ENCODE assay signal across 21 cellular contexts in the genomic region with DNA sequence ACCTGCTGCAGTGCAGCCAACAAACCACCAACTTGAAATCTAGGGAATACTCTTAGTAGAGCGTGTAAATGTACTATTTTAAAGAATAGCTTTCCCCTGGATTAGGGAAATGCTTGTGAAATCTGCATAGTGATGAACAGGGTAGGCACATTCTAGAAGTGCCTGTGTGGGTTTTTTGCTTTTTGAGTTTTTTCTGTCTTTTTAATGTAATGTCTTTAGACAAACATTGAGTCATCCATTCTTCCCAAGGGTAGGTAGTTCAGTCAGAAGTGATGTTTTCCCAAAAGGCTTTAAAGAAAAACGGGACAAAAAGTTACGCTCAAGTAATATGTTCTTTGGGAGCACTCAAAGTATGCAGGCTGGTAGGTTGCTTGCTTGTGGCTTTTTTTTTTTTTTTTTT.
"Had no signal": no experiment of that assay in that cellular context is flagged by ENCODE, and none has a peak within 500 bp of the region (broad histone marks: within the 10 kb centered on the region; RNA-seq: fewer than 3 reads in every experiment).

No MANE protein-coding gene starts in this region.

- H3K36me3 ChIP-seq: ascending aorta, lower lobe of right lung, neutrophil, prostate gland, thyroid gland had no signal

- FAIRE-seq: urothelium cell line had no signal

- H3K27me3 ChIP-seq: ascending aorta, neutrophil, thyroid gland had no signal

- H3K27ac ChIP-seq: ascending aorta, coronary artery, epithelial cell of prostate, lower lobe of right lung, neutrophil, prostate gland, thyroid gland had no signal

- H3K36me3 Mint-ChIP-seq: activated naive CD8-positive, alpha-beta T cell treated with anti-CD3 and anti-CD28 coated beads, Interleukin-2, amount 10 ng/mL, durations not matched to agents 7 days and 5 days; T-cell had no signal

- H3K4me1 Mint-ChIP-seq: activated CD4-positive, alpha-beta memory T cell treated with anti-CD3 and anti-CD28 coated beads, Interleukin-2, amount 10 ng/mL, durations not matched to agents 7 days and 5 days; activated naive CD8-positive, alpha-beta T cell treated with anti-CD3 and anti-CD28 coated beads, Interleukin-2, amount 10 ng/mL, durations not matched to agents 7 days and 5 days; naive thymus-derived CD4-positive, alpha-beta T cell; stimulated activated naive CD8-positive, alpha-beta T cell treated with anti-CD3 and anti-CD28 coated beads, Interleukin-15, amount 100 ng/mL, for 72 hours; T-cell had no signal

- H3K9me3 Mint-ChIP-seq: activated CD4-positive, alpha-beta memory T cell treated with anti-CD3 and anti-CD28 coated beads, Interleukin-2, amount 10 ng/mL, durations not matched to agents 7 days and 5 days had no signal

- DNase-seq: activated CD4-positive, alpha-beta memory T cell treated with anti-CD3 and anti-CD28 coated beads, Interleukin-2, amount 10 ng/mL, durations not matched to agents 7 days and 5 days; activated CD4-positive, alpha-beta T cell treated with anti-CD3 and anti-CD28 coated beads for 1 hour; activated gamma-delta T cell treated with Interleukin-2 at 50 U/mL for 16 hours; activated naive CD8-positive, alpha-beta T cell treated with anti-CD3 and anti-CD28 coated beads, Interleukin-2, amount 10 ng/mL, durations not matched to agents 7 days and 5 days; activated T-cell treated with anti-CD3 and anti-CD28 coated beads, Interleukin-2, amount 50 U/mL, for 48 hours; effector memory CD4-positive, alpha-beta T cell; hippocampal formation; lower lobe of right lung; naive thymus-derived CD4-positive, alpha-beta T cell; stimulated activated CD4-positive, alpha-beta T cell treated with anti-CD3 and anti-CD28 coated beads, Interleukin-15, amount 100 ng/mL, for 24 hours; stimulated activated CD4-positive, alpha-beta T cell treated with anti-CD3 and anti-CD28 coated beads, Interleukin-4, amount 100 ng/mL, for 24 hours; stimulated activated naive CD8-positive, alpha-beta T cell treated with anti-CD3 and anti-CD28 coated beads, Interleukin-15, amount 100 ng/mL, for 72 hours; T-cell; T1000; thyroid gland had no signal

- H3K9me3 ChIP-seq: ascending aorta, neutrophil, prostate gland, thyroid gland had no signal

- H3K4me3 Mint-ChIP-seq: activated CD4-positive, alpha-beta memory T cell treated with anti-CD3 and anti-CD28 coated beads, Interleukin-2, amount 10 ng/mL, durations not matched to agents 7 days and 5 days; activated naive CD8-positive, alpha-beta T cell treated with anti-CD3 and anti-CD28 coated beads, Interleukin-2, amount 10 ng/mL, durations not matched to agents 7 days and 5 days; naive thymus-derived CD4-positive, alpha-beta T cell; stimulated activated naive CD8-positive, alpha-beta T cell treated with anti-CD3 and anti-CD28 coated beads, Interleukin-15, amount 100 ng/mL, for 72 hours; T-cell had no signal

- H3K4me1 ChIP-seq: lower lobe of right lung, prostate gland had no signal

- ATAC-seq: naive thymus-derived CD4-positive, alpha-beta T cell; stimulated activated naive CD8-positive, alpha-beta T cell treated with anti-CD3 and anti-CD28 coated beads, Interleukin-15, amount 100 ng/mL, for 72 hours; T-cell had no signal

- H3K4me3 ChIP-seq: ascending aorta, coronary artery, lower lobe of right lung, prostate gland, thyroid gland had no signal

- H3K27ac Mint-ChIP-seq: activated CD4-positive, alpha-beta memory T cell treated with anti-CD3 and anti-CD28 coated beads, Interleukin-2, amount 10 ng/mL, durations not matched to agents 7 days and 5 days; activated naive CD8-positive, alpha-beta T cell treated with anti-CD3 and anti-CD28 coated beads, Interleukin-2, amount 10 ng/mL, durations not matched to agents 7 days and 5 days; naive thymus-derived CD4-positive, alpha-beta T cell; stimulated activated naive CD8-positive, alpha-beta T cell treated with anti-CD3 and anti-CD28 coated beads, Interleukin-15, amount 100 ng/mL, for 72 hours; T-cell had no signal
